10 cellular contexts compared by ENCODE assay signal in the genomic region with DNA sequence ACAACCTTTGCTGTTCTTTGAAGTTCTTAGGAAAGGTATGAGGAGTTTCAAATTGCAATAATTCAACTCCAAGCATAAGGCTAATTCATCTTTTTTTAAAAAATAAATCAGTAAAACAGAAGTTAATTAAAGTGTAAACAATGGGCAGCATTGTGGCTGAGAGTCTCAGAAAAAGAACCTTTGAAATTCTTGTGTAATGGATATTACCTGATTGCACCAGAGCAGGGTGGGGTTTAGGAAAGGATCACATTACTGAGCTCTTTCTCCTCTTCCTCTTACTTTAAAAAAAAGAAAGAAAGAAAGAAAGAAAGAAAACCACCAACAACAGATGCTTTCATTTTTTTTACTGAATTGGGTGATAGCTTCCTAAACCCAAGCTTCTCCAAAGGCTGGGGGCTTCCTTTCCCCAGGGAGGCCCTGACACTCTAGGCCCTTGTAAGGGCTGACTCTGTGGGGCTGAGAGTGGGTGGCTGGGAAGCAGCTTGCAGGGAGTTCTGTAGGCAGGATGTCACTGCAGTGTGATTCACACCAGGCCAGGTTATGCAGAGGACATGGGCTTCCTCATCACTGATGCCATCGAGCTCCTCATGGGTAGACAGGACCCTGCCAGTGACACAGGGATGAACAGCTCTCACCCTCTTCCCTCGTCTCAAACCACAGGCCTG.
DNase-seq lines count a peak whose midpoint lies in the region; ATAC-seq and TF ChIP-seq lines count a peak whose summit lies in the region.
"Had no signal": no experiment of that assay in that cellular context is flagged by ENCODE, and none has a peak within 500 bp of the region (broad histone marks: within the 10 kb centered on the region; RNA-seq: fewer than 3 reads in every experiment).

No MANE protein-coding gene starts in this region.

- H3K4me1 Mint-ChIP-seq in GM23338, result peaks cover 24% of the 10 kb centered on the region

- H4K8ac ChIP-seq in mesendoderm (ENCODE audit: low read depth, low read length), result no peak overlapping the region

- TF ChIP-seq POLR2A in thyroid gland (IDR thresholded peaks at IDR 0.05), result no peak

- no peak overlapping the region for H3K23ac ChIP-seq in mesendoderm (ENCODE audit: low read length)

- H2AFZ ChIP-seq in GM23338, result no peak overlapping the region

- H3K4me1 ChIP-seq in GM23338 (ENCODE audit: insufficient read depth) (peaks cover 26% of the 10 kb centered on the region), mesendoderm (ENCODE audit: control insufficient read depth, low read depth, low read length) (peaks cover 9% of the 10 kb centered on the region), thyroid gland (no peaks in the 10 kb centered on the region)

- no peak overlapping the region for H2AK5ac ChIP-seq in mesendoderm (ENCODE audit: low read length)

- H3K4me3 Mint-ChIP-seq in GM23338, result peak overlapping the region; percentile 26; the same call in 1 of the 3 replicates

- no peaks in the 10 kb centered on the region for H3K36me3 ChIP-seq in GM23338 (ENCODE audit: insufficient read depth)
- no peaks in the 10 kb centered on the region for H3K36me3 ChIP-seq in mesendoderm (ENCODE audit: control insufficient read depth, insufficient read depth, low read length)
- no peaks in the 10 kb centered on the region for H3K36me3 ChIP-seq in thyroid gland

- no peak overlapping the region for H3K18ac ChIP-seq in mesendoderm (ENCODE audit: low read length)

- no peaks in the 10 kb centered on the region for H3K9me3 Mint-ChIP-seq in GM23338

- peak overlapping the region; percentile 25; the same call in 1 of the 2 replicates for H3K27ac Mint-ChIP-seq in GM23338

- no peak overlapping the region for H2BK15ac ChIP-seq in mesendoderm (replicated peaks; ENCODE audit: low read depth)

- no peak overlapping the region for H3K9ac ChIP-seq in mesendoderm (ENCODE audit: low read length)

- no peaks in the 10 kb centered on the region for H3K36me3 Mint-ChIP-seq in GM23338 (ENCODE audit: low read depth)

- H3K27ac ChIP-seq in GM23338 (ENCODE audit: low read depth) (peak overlapping the region; percentile 84), mesendoderm (ENCODE audit: low read depth, low read length) (peak overlapping the region; percentile 24), thyroid gland (no peak overlapping the region)

- H3K27me3 ChIP-seq in GM23338 (ENCODE audit: insufficient read depth) (no peaks in the 10 kb centered on the region), mesendoderm (ENCODE audit: insufficient read depth, low read length, poor library complexity) (no peaks in the 10 kb centered on the region), thyroid gland (no peaks in the 10 kb centered on the region)

- H3K79me2 ChIP-seq in GM23338 (replicated peaks; ENCODE audit: insufficient read depth) (no peaks in the 10 kb centered on the region), mesendoderm (ENCODE audit: control insufficient read depth, insufficient read depth, low read length) (no peaks in the 10 kb centered on the region)

- H3K27me3 Mint-ChIP-seq in GM23338 (ENCODE audit: insufficient read depth, low read depth, poor library complexity), result peaks cover 2% of the 10 kb centered on the region

- no peaks in the 10 kb centered on the region for H4K20me1 ChIP-seq in GM23338 (replicated peaks; ENCODE audit: insufficient read depth)

- no peaks in the 10 kb centered on the region for H3F3A ChIP-seq in GM23338 (replicated peaks; ENCODE audit: low read depth)

- DNase-seq in AG20443 (ENCODE audit: low spot score) (peak; percentile 44), GM23338 (ENCODE audit: low spot score) (peak; percentile 27), SKM-1 treated with dmso at 0.1 percent for 144 hours (lab: John Stamatoyannopoulos, UW; ENCODE audit: unreplicated experiment) (peak; percentile 15), mesendoderm (peak; percentile 87), DMS53 treated with DMSO at 0.1 percent for 48 hours (lab: John Stamatoyannopoulos, UW; ENCODE audit: unreplicated experiment) (no peak), thyroid gland (no peak)
- DNase-seq: amniotic stem cell, Karpas-422 had no signal

- no CpG with 5 or more reads among the region's 2 CpGs for WGBS in mesendoderm (ENCODE audit: extremely low coverage, insufficient coverage, low lambda C conversion rate)
- WGBS in thyroid gland, 2 donors, result 63 to 73% methylated on average over 2 of the region's 2 CpGs

- ATAC-seq in GM23338 (peak; percentile 84), HG03095 (IDR thresholded peaks at IDR 0.05; ENCODE audit: unreplicated experiment) (no peak), HG03469 (IDR thresholded peaks at IDR 0.05; ENCODE audit: unreplicated experiment) (no peak)

- intact Hi-C loops in thyroid gland (cut with DNase I), result no loop called here

- peak overlapping the region; percentile 6 for H3K56ac ChIP-seq in mesendoderm (ENCODE audit: low read length)

- no peaks in the 10 kb centered on the region for H3K79me1 ChIP-seq in mesendoderm (ENCODE audit: low read length)

- H3K4me2 ChIP-seq in GM23338 (peak overlapping the region; percentile 65), mesendoderm (ENCODE audit: low read length) (no peak overlapping the region)

- H2BK5ac ChIP-seq in mesendoderm (ENCODE audit: low read length), result no peak overlapping the region

- no peak overlapping the region for H2BK120ac ChIP-seq in mesendoderm (ENCODE audit: low read depth, low read length)

- no peaks in the 10 kb centered on the region for H3K9me3 ChIP-seq in thyroid gland

- peak overlapping the region; percentile 19; the same call in 1 of the 2 replicates for H3K4me3 ChIP-seq in GM23338
- no peak overlapping the region for H3K4me3 ChIP-seq in mesendoderm (ENCODE audit: low read length)
- no peak overlapping the region for H3K4me3 ChIP-seq in thyroid gland (replicated peaks in 1 of 3)

- TF ChIP-seq CTCF in GM23338 (conservative IDR thresholded peaks at IDR 0.05; ENCODE audit: low read depth in 2 of 2), result no peak
- TF ChIP-seq CTCF in thyroid gland (IDR thresholded peaks at IDR 0.05), result no peak

- H4K5ac ChIP-seq in mesendoderm (ENCODE audit: low read length), result no peak overlapping the region

- 0 out of 2 replicates have a peak, but pooled peaks cover 2% of the 10 kb centered on the region for H3K9me2 ChIP-seq in GM23338 (ENCODE audit: insufficient read depth)

- no peak overlapping the region for H3K4ac ChIP-seq in mesendoderm (ENCODE audit: low read depth, low read length)

TF ChIP-seq in GM23338, 12 proteins besides CTCF, POLR2A, EP300 and RAD21 (continues in another document):
- TF ChIP-seq, protein P1, sequence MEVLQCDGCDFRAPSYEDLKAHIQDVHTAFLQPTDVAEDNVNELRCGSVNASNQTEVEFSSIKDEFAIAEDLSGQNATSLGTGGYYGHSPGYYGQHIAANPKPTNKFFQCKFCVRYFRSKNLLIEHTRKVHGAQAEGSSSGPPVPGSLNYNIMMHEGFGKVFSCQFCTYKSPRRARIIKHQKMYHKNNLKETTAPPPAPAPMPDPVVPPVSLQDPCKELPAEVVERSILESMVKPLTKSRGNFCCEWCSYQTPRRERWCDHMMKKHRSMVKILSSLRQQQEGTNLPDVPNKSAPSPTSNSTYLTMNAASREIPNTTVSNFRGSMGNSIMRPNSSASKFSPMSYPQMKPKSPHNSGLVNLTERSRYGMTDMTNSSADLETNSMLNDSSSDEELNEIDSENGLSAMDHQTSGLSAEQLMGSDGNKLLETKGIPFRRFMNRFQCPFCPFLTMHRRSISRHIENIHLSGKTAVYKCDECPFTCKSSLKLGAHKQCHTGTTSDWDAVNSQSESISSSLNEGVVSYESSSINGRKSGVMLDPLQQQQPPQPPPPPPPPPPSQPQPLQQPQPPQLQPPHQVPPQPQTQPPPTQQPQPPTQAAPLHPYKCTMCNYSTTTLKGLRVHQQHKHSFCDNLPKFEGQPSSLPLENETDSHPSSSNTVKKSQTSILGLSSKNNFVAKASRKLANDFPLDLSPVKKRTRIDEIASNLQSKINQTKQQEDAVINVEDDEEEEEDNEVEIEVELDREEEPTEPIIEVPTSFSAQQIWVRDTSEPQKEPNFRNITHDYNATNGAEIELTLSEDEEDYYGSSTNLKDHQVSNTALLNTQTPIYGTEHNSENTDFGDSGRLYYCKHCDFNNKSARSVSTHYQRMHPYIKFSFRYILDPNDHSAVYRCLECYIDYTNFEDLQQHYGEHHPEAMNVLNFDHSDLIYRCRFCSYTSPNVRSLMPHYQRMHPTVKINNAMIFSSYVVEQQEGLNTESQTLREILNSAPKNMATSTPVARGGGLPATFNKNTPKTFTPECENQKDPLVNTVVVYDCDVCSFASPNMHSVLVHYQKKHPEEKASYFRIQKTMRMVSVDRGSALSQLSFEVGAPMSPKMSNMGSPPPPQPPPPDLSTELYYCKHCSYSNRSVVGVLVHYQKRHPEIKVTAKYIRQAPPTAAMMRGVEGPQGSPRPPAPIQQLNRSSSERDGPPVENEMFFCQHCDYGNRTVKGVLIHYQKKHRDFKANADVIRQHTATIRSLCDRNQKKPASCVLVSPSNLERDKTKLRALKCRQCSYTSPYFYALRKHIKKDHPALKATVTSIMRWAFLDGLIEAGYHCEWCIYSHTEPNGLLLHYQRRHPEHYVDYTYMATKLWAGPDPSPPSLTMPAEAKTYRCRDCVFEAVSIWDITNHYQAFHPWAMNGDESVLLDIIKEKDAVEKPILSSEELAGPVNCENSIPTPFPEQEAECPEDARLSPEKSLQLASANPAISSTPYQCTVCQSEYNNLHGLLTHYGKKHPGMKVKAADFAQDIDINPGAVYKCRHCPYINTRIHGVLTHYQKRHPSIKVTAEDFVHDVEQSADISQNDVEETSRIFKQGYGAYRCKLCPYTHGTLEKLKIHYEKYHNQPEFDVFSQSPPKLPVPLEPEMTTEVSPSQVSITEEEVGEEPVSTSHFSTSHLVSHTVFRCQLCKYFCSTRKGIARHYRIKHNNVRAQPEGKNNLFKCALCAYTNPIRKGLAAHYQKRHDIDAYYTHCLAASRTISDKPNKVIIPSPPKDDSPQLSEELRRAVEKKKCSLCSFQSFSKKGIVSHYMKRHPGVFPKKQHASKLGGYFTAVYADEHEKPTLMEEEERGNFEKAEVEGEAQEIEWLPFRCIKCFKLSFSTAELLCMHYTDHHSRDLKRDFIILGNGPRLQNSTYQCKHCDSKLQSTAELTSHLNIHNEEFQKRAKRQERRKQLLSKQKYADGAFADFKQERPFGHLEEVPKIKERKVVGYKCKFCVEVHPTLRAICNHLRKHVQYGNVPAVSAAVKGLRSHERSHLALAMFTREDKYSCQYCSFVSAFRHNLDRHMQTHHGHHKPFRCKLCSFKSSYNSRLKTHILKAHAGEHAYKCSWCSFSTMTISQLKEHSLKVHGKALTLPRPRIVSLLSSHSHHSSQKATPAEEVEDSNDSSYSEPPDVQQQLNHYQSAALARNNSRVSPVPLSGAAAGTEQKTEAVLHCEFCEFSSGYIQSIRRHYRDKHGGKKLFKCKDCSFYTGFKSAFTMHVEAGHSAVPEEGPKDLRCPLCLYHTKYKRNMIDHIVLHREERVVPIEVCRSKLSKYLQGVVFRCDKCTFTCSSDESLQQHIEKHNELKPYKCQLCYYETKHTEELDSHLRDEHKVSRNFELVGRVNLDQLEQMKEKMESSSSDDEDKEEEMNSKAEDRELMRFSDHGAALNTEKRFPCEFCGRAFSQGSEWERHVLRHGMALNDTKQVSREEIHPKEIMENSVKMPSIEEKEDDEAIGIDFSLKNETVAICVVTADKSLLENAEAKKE (CRISPR knock-in tag; IDR thresholded peaks at IDR 0.05), result no peak
- no peak for TF ChIP-seq EZH2 (IDR thresholded peaks at IDR 0.05; ENCODE audit: low read depth, unreplicated experiment)

Comparison
In these comparisons a context has a peak if more than half of its experiments do, and no peak if none do; other contexts are left out.
1. DNase-seq: peak in AG20443 (single experiment), GM23338 (single experiment), SKM-1 treated with dmso at 0.1 percent for 144 hours (single experiment) and mesendoderm (single experiment); none in DMS53 treated with DMSO at 0.1 percent for 48 hours (single experiment) and thyroid gland (0 of 2).
2. H3K27ac ChIP-seq: peak in GM23338 (single experiment) and mesendoderm (single experiment); none in thyroid gland (0 of 3).